In the genomic region with DNA sequence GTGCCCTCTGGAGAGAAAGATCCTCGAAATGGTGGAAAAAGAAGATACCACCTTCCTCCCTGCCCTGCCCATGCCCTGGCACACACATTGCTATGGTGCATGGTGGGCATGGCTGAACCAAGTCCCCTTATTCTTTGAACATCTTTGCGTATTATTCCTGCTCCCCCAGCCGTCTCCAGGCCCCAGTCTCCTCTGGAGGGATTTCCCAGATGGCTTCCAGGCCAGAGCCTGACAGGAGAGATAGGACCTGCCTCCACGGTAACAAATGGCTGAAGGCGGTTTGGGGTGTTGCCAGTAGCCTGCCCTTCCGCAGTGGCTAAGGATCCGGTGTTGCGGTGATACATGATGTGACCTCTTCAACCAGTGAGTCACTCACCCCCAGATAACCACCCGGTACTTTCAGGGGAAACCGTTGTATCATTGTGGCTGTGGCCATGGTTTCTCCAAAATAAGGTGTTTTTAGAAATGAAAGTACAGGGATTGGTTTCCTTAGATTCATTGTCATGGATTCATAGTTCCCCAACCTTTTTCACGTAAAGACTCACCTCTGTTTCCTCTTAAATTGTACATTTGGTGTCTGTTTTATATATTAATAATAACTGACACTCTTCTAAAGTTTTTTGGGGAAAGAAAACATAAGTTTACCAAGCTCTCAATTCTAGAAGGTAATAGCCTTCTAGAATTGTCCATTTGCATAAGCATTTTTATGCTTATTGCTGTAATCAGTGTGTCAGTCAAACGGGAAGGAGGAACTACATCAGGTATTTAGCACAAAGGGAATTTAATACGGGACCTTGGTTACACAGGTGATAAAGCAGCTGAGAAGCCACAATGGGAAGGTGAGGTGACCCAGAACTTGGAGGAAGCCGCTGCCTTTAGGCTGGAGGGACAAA, we compare ENCODE assay signal across 8 cellular contexts. TPM values are rescaled to one million over a fixed set of nuclear protein-coding genes. Genes with fewer than 3 reads are reported as not detected.
A peak's percentile ranks its signal among the peaks of the same experiment; 100 is the strongest.
DNase-seq lines count a peak whose midpoint lies in the region; ATAC-seq, FAIRE-seq and TF ChIP-seq lines count a peak whose summit lies in the region.

No MANE protein-coding gene starts in this region.

- H2BK15ac ChIP-seq in mesenchymal stem cell (ENCODE audit: low read depth, poor library complexity, severe bottlenecking): peak overlapping the region; percentile 66

- intact Hi-C loops in K562 (cut with micrococcal nuclease): loop anchor here (2.0 kb wide), 1 partner anchor 23 kb away; no protein-coding TSS in a partner anchor

- H2AK5ac ChIP-seq in mesenchymal stem cell (ENCODE audit: low read length, severe bottlenecking): peak overlapping the region; percentile 27

- peak overlapping the region; percentile 97 for H3K27ac ChIP-seq in K562 (ENCODE audit: extremely low read depth, low read depth, low read length)
- H3K27ac ChIP-seq in mesenchymal stem cell (ENCODE audit: low read length, poor library complexity, severe bottlenecking): no peak overlapping the region
- H3K27ac ChIP-seq in suprapubic skin: peak overlapping the region; percentile 25

- no peak overlapping the region for H3K23ac ChIP-seq in mesenchymal stem cell (ENCODE audit: low read length in 2 of 2)

- H3K9me3 ChIP-seq in K562 (replicated peaks; ENCODE audit: control insufficient read depth, insufficient read depth, low read depth, low read length): no peaks in the 10 kb centered on the region
- no peaks in the 10 kb centered on the region for H3K9me3 ChIP-seq in mesenchymal stem cell (ENCODE audit: control insufficient read depth, low read length)
- no peaks in the 10 kb centered on the region for H3K9me3 ChIP-seq in suprapubic skin

- H3K14ac ChIP-seq in mesenchymal stem cell (ENCODE audit: low read length in 2 of 2): peak overlapping the region in 1 of 2 experiments; percentile 70

- H3K9me3 Mint-ChIP-seq in T-helper 1 cell treated with Interleukin-12 subunit alpha and Interleukin-12 subunit beta and Interleukin-4 antibody, amounts not matched to agents 30 μg/mL and 1 μg/mL, for 36 hours: no peaks in the 10 kb centered on the region

- BruUV-seq in K562 (replicated peaks; lab: Mats Ljungman, UMichigan): no TSS peak

- no peaks in the 10 kb centered on the region for H4K20me1 ChIP-seq in K562 (replicated peaks; ENCODE audit: control insufficient read depth, insufficient read depth, low read length)

- H3K79me1 ChIP-seq in mesenchymal stem cell (replicated peaks; ENCODE audit: low read length, poor library complexity, severe bottlenecking): peaks cover 48% of the 10 kb centered on the region

- peak; percentile 46; the same call in 1 of the 2 replicates for TF ChIP-seq POLR2A in K562 (conservative IDR thresholded peaks at IDR 0.05)
- no peak for TF ChIP-seq POLR2A in suprapubic skin (IDR thresholded peaks at IDR 0.05)

- H3K4me1 Mint-ChIP-seq in T-helper 1 cell treated with Interleukin-12 subunit alpha and Interleukin-12 subunit beta and Interleukin-4 antibody, amounts not matched to agents 30 μg/mL and 1 μg/mL, for 36 hours (ENCODE audit: low read depth): peaks cover 94% of the 10 kb centered on the region

- peaks cover 5% of the 10 kb centered on the region for H3K9me1 ChIP-seq in K562 (ENCODE audit: control insufficient read depth, insufficient read depth, low read length)

- H2BK12ac ChIP-seq in mesenchymal stem cell (ENCODE audit: low read length in 2 of 2): peak overlapping the region; percentile 93

- peaks cover 65% of the 10 kb centered on the region for H3K36me3 Mint-ChIP-seq in T-helper 1 cell treated with Interleukin-12 subunit alpha and Interleukin-12 subunit beta and Interleukin-4 antibody, amounts not matched to agents 30 μg/mL and 1 μg/mL, for 36 hours (ENCODE audit: low read depth)

- H3K4me2 ChIP-seq in K562 (ENCODE audit: insufficient read depth, low read length) (peak overlapping the region; percentile 72), mesenchymal stem cell (ENCODE audit: low read length, poor library complexity, severe bottlenecking) (no peak overlapping the region)

- ATAC-seq in GM19395 (IDR thresholded peaks at IDR 0.05; ENCODE audit: unreplicated experiment): peak; percentile 77
- ATAC-seq in HG03521 (IDR thresholded peaks at IDR 0.05; ENCODE audit: unreplicated experiment): peak; percentile 75
- peak; percentile 89 for ATAC-seq in K562

- no peak overlapping the region for H2BK5ac ChIP-seq in mesenchymal stem cell (ENCODE audit: low read depth, low read length, poor library complexity, severe bottlenecking)

- FAIRE-seq in K562 (lab: Jason Lieb, UNC): peak; percentile 100

- H3K9ac ChIP-seq in K562 (ENCODE audit: insufficient read depth in 1 of 2, low read depth in 2 of 2, low read length in 2 of 2) (peak overlapping the region; percentile 69 to 71; a peak in 3 of 4 replicates), mesenchymal stem cell (ENCODE audit: low read length) (peak overlapping the region; percentile 76)

- peak in 1 of 2 experiments; percentile 37; a peak in 2 of 4 replicates for TF ChIP-seq RAD21 in K562 (CRISPR knock-in tag; conservative IDR thresholded peaks at IDR 0.05 in 1 of 2, IDR thresholded peaks at IDR 0.05 in 1 of 2)

- H3K27me3 ChIP-seq in K562 (ENCODE audit: control insufficient read depth in 2 of 2, insufficient read depth in 2 of 2, low read length in 2 of 2) (no peaks in the 10 kb centered on the region), mesenchymal stem cell (ENCODE audit: control insufficient read depth in 1 of 2, insufficient read depth in 1 of 2, low read length in 2 of 2) (no peaks in the 10 kb centered on the region), suprapubic skin (no peaks in the 10 kb centered on the region)

- TF ChIP-seq CTCF in K562 (IDR thresholded peaks at IDR 0.05 in 2 of 3, conservative IDR thresholded peaks at IDR 0.05 in 1 of 3; ENCODE audit: insufficient read depth in 2 of 3, low read depth in 1 of 3, low read length in 3 of 3): no peak
- no peak for TF ChIP-seq CTCF in suprapubic skin (IDR thresholded peaks at IDR 0.05)

- no peaks in the 10 kb centered on the region for H3K27me3 Mint-ChIP-seq in T-helper 1 cell treated with Interleukin-12 subunit alpha and Interleukin-12 subunit beta and Interleukin-4 antibody, amounts not matched to agents 30 μg/mL and 1 μg/mL, for 36 hours (ENCODE audit: low read depth)

- POLR2A ChIA-PET in K562 (lab: Yijun Ruan, JAX): interaction anchor here (0.7 to 3.3 kb wide), 10 partner anchors 9 to 29 kb away, joined by 3 to 12 read pairs (median 5); partner anchors contain the start of gene SMAD3

- no peak overlapping the region; the same call in 1 of the 2 replicates for H2AFZ ChIP-seq in K562 (ENCODE audit: low read depth, low read length)
- H2AFZ ChIP-seq in mesenchymal stem cell (ENCODE audit: low read depth, low read length): no peak overlapping the region

- DNase-seq in AG08396 (ENCODE audit: low spot score) (peak; percentile 64), K562 (ENCODE audit: extremely low read depth in 1 of 4, low spot score in 3 of 4) (peak; percentile 85 to 98 (median 90)), mesenchymal stem cell (peak; percentile 98), suprapubic skin (ENCODE audit: low spot score in 2 of 2) (peak in 1 of 2 donors; percentile 77), germinal center (ENCODE audit: low spot score) (no peak)

- H3K4me3 ChIP-seq in K562: peak overlapping the region; percentile 12; the same call in 1 of the 2 replicates
- H3K4me3 ChIP-seq in mesenchymal stem cell (ENCODE audit: insufficient read depth in 1 of 2, low read depth in 1 of 2, low read length in 2 of 2): peak overlapping the region in 1 of 2 experiments; percentile 40
- no peak overlapping the region for H3K4me3 ChIP-seq in suprapubic skin

- H3K36me3 ChIP-seq in K562 (ENCODE audit: control insufficient read depth, insufficient read depth, low read length) (peaks cover 34% of the 10 kb centered on the region; the same call in 2 of the 3 replicates), mesenchymal stem cell (ENCODE audit: control insufficient read depth in 1 of 2, insufficient read depth in 2 of 2, low read depth in 1 of 2, low read length in 2 of 2) (peaks cover 12 to 43% of the 10 kb centered on the region in 2 experiments), suprapubic skin (no peaks in the 10 kb centered on the region)

- TF ChIP-seq EP300 in K562 (IDR thresholded peaks at IDR 0.05; ENCODE audit: low read length): peak; percentile 100
- TF ChIP-seq EP300 in suprapubic skin (IDR thresholded peaks at IDR 0.05): no peak

- peak overlapping the region; percentile 96 for H3K27ac Mint-ChIP-seq in T-helper 1 cell treated with Interleukin-12 subunit alpha and Interleukin-12 subunit beta and Interleukin-4 antibody, amounts not matched to agents 30 μg/mL and 1 μg/mL, for 36 hours

- H3K18ac ChIP-seq in mesenchymal stem cell (ENCODE audit: low read depth in 1 of 2, low read length in 2 of 2): peak overlapping the region; percentile 82 to 83

- WGBS in K562 (ENCODE audit: insufficient coverage, low coverage, missing lambda C conversion rate): 2% methylated on average over 14 of the region's 14 CpGs
- 21% methylated on average over 12 of the region's 14 CpGs for WGBS in mesenchymal stem cell
- 39% methylated on average over 14 of the region's 14 CpGs for WGBS in suprapubic skin

- in situ Hi-C loops in K562 (cut with MboI): no loop called here

- CTCF ChIA-PET in K562 (lab: Yijun Ruan, JAX; ENCODE audit: low intra/inter-chr PET ratio): no interaction called here

- peak overlapping the region; percentile 50 to 72 for H3K4ac ChIP-seq in mesenchymal stem cell (ENCODE audit: low read depth in 1 of 2, low read length in 2 of 2)

- H3K4me1 ChIP-seq in K562 (replicated peaks in 1 of 2; ENCODE audit: control insufficient read depth in 2 of 2, insufficient read depth in 2 of 2, low read length in 2 of 2): peaks cover 70 to 72% of the 10 kb centered on the region in 2 experiments
- H3K4me1 ChIP-seq in mesenchymal stem cell (ENCODE audit: control insufficient read depth, insufficient read depth, low read depth, low read length): peaks cover 22% of the 10 kb centered on the region
- peaks cover 77% of the 10 kb centered on the region for H3K4me1 ChIP-seq in suprapubic skin

- no peak overlapping the region for H4K8ac ChIP-seq in mesenchymal stem cell (ENCODE audit: low read length)

- H4K91ac ChIP-seq in mesenchymal stem cell (ENCODE audit: low read length): peak overlapping the region; percentile 57

- peak overlapping the region; percentile 78 for H3K4me3 Mint-ChIP-seq in T-helper 1 cell treated with Interleukin-12 subunit alpha and Interleukin-12 subunit beta and Interleukin-4 antibody, amounts not matched to agents 30 μg/mL and 1 μg/mL, for 36 hours

- H3K79me2 ChIP-seq in K562 (ENCODE audit: control insufficient read depth, insufficient read depth, low read length): peaks cover 89% of the 10 kb centered on the region

- H2BK120ac ChIP-seq in mesenchymal stem cell (ENCODE audit: low read depth, low read length): peak overlapping the region; percentile 88

RNA-seq across cellular contexts. Expression of gene SMAD3, which starts 25.9 kb away (rescaled TPM):
- total RNA-seq in K562 (2011; cell fraction: chromatin; rRNA removed; ENCODE audit: low replicate concordance): 61.6 and 88.8 TPM in 2 replicates
- total RNA-seq in K562 (2011; cell fraction: nucleolus; rRNA removed): 33.5 and 35.9 TPM in 2 replicates
- total RNA-seq in K562 (2011; cell fraction: nucleoplasm; rRNA removed): 44.2 and 72.8 TPM in 2 replicates
- total RNA-seq in K562 (2014; rRNA removed) (11.1 and 11.9 TPM in 2 replicates), K562 (2014; rRNA removed; fragmentation: Illumina TruSeq; extraction: Trizol) (9.2 and 11.0 TPM in 2 replicates), K562 (2015; rRNA removed; fragmentation: Illumina TruSeq; extraction: Trizol) (9.1 and 9.6 TPM in 2 replicates), K562 (2021) (24.3 and 30.1 TPM in 2 replicates), suprapubic skin (10 to 100 TPM; 41.9 to 94.9 (median 56.1) TPM)
- polyA plus RNA-seq in K562 (2011; rRNA removed) (14.6 and 22.6 TPM in 2 replicates), K562 (2014; fragmentation: Illumina TruSeq; extraction: Trizol) (34.7 and 39.2 TPM in 2 replicates), K562 (2014; fragmentation: Nextera tagmentation; extraction: Ambion mirVana) (1 to 10 TPM; 4.3 to 5.0 TPM), K562 (2014; rRNA removed) (13.3 and 14.3 TPM in 2 replicates)
- polyA plus RNA-seq in K562 (2011; cell fraction: cytosol; rRNA removed): 11.5 and 14.8 TPM in 2 replicates
- polyA plus RNA-seq in K562 (2011; cell fraction: nucleus; rRNA removed): 52.1 and 90.9 TPM in 2 replicates
- polyA plus RNA-seq in K562 (2012): 17.9 and 20.7 TPM in 2 replicates
- polyA minus RNA-seq in K562 (2011; rRNA and poly(A)+ RNA removed): 14.9 and 15.1 TPM in 2 replicates
- 15.1 and 16.3 TPM in 2 replicates for polyA minus RNA-seq in K562 (2011; cell fraction: cytosol; rRNA and poly(A)+ RNA removed)
- 12.7 and 18.8 TPM in 2 replicates for polyA minus RNA-seq in K562 (2011; cell fraction: nucleus; rRNA and poly(A)+ RNA removed)
- 126 TPM for polyA plus RNA-seq in mesenchymal stem cell (2013, experiment 1 of 2)
- polyA plus RNA-seq in mesenchymal stem cell (2013, experiment 2 of 2): 125 TPM
